ENCODE assay signal across 1 cellular context in genomic region chr17:64217249-64217652, GRCh38.
TF ChIP-seq lines count a peak whose summit lies in the region.

No MANE protein-coding gene starts in this region.

TF ChIP-seq in HepG2, 621 proteins besides CTCF, POLR2A, EP300 and RAD21 (continued from another document):
- TF ChIP-seq GRHL1 (CRISPR knock-in tag; conservative IDR thresholded peaks at IDR 0.05): no peak
- TF ChIP-seq ZFP1 (CRISPR knock-in tag; IDR thresholded peaks at IDR 0.05): no peak
- TF ChIP-seq ZNF784 (CRISPR knock-in tag; IDR thresholded peaks at IDR 0.05; ENCODE audit: borderline replicate concordance): no peak
- no peak for TF ChIP-seq MTERF4 (CRISPR knock-in tag; IDR thresholded peaks at IDR 0.05)
- TF ChIP-seq ZNF430 (CRISPR knock-in tag; IDR thresholded peaks at IDR 0.05): no peak
- TF ChIP-seq REXO4 (CRISPR knock-in tag; IDR thresholded peaks at IDR 0.05; ENCODE audit: borderline replicate concordance): no peak
- TF ChIP-seq ZNF766 (CRISPR knock-in tag; IDR thresholded peaks at IDR 0.05; ENCODE audit: borderline replicate concordance): no peak
